ENCODE assay signal across 39 cellular contexts in the genomic region with DNA sequence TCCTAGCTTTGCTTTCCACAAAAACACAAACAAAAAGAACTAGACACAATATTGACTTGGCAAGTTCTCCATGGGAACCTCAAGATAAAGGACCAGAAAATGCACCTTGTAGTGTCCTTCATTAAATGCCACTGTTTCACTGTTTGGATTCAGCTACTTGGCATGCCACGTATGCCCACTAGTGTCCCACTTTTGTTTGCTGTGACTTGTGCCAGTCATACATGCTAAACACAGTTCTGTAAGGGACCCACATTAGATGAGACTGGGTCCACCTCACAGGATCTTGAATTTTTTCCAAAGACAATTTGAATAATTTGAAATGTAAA.
"Had no signal": no experiment of that assay in that cellular context is flagged by ENCODE, and none has a peak within 500 bp of the region (broad histone marks: within the 10 kb centered on the region; RNA-seq: fewer than 3 reads in every experiment).

No MANE protein-coding gene starts in this region.

- H3K27me3 ChIP-seq: MG63, Peyer's patch, SJSA1 had no signal

- H3K27ac Mint-ChIP-seq: activated B cell treated with CpG ODN at 0.5 μM for 24 hours; activated CD4-positive, alpha-beta memory T cell treated with anti-CD3 and anti-CD28 coated beads for 36 hours; activated naive CD4-positive, alpha-beta T cell treated with anti-CD3 and anti-CD28 coated beads for 36 hours; activated naive CD8-positive, alpha-beta T cell; activated naive CD8-positive, alpha-beta T cell treated with anti-CD3 and anti-CD28 coated beads, Interleukin-2, amount 50 U/mL, for 24 hours; activated T-helper 1 cell treated with anti-CD3 and anti-CD28 coated beads, Interleukin-12 subunit alpha, Interleukin-12 subunit beta, Interleukin-2, Interleukin-4 antibody, amounts not matched to agents 30 ng/mL and 10 ng/mL and 1 ng/mL, durations not matched to agents 14 hours and 24 hours and 36 hours; T-helper 1 cell treated with Interleukin-12 subunit alpha and Interleukin-12 subunit beta and Interleukin-4 antibody, amounts not matched to agents 30 μg/mL and 1 μg/mL, for 36 hours; T-helper 2 cell treated with Interferon-gamma antibody and Interleukin-4, amounts not matched to agents 5 μg/mL and 100 μg/mL, for 36 hours had no signal

- DNase-seq: activated B cell treated with CpG ODN at 0.5 μM for 24 hours; activated CD4-positive, alpha-beta memory T cell treated with anti-CD3 and anti-CD28 coated beads for 36 hours; activated CD4-positive, alpha-beta T cell treated with anti-CD3 and anti-CD28 coated beads for 4 hours; activated CD4-positive, alpha-beta T cell treated with anti-CD3 and anti-CD28 coated beads, Interleukin-2, amount 50 U/mL, for 1 hour; activated CD4-positive, CD25-positive, alpha-beta regulatory T cell treated with anti-CD3 and anti-CD28 coated beads, Interleukin-2, amount 50 U/mL, for 72 hours; activated CD8-positive, alpha-beta memory T cell treated with anti-CD3 and anti-CD28 coated beads, Interleukin-2, amount 50 U/mL, for 4 hours; activated gamma-delta T cell treated with Interleukin-2 at 50 U/mL for 16 hours; activated naive CD4-positive, alpha-beta T cell treated with anti-CD3 and anti-CD28 coated beads for 36 hours; activated naive CD8-positive, alpha-beta T cell treated with anti-CD3 and anti-CD28 coated beads, Interleukin-2, amount 50 U/mL, for 24 hours; activated T-cell treated with anti-CD3 and anti-CD28 coated beads for 4 hours; activated T-cell treated with anti-CD3 and anti-CD28 coated beads, Interleukin-2, amount 50 U/mL, for 4 hours; anterior cingulate cortex; caudate nucleus; cerebellar nuclear complex; Kasumi-1; KG1; MG63; NCI-H1092; NCI-H146; NCI-H187; NCI-H2029 treated with DMSO at 0.1 percent for 48 hours; NCI-H2171 treated with DMSO at 0.1 percent for 48 hours; NCI-H2227 treated with DMSO at 0.1 percent for 48 hours; NCI-H446; NCI-H510A treated with DMSO at 0.1 percent for 48 hours; NCI-H526 treated with DMSO at 0.1 percent for 48 hours; NCI-H774; NK-92 treated with Interleukin-12 subunit alpha and Interleukin-12 subunit beta, amount 100 ng/mL, for 24 hours; PC-3; Peyer's patch; RPMI8226; SHP77 treated with DMSO at 0.1 percent for 48 hours; SK-N-SH had no signal

- H3K36me3 ChIP-seq: MG63, Peyer's patch, SJSA1 had no signal

- ATAC-seq: activated naive CD8-positive, alpha-beta T cell treated with anti-CD3 and anti-CD28 coated beads, Interleukin-2, amount 50 U/mL, for 24 hours; activated T-cell treated with anti-CD3 and anti-CD28 coated beads, Interleukin-2, amount 50 U/mL, for 4 hours; PC-3 had no signal

- H3K27me3 Mint-ChIP-seq: activated B cell treated with CpG ODN at 0.5 μM for 24 hours; activated naive CD8-positive, alpha-beta T cell; brain had no signal

- H3K4me3 Mint-ChIP-seq: activated B cell treated with CpG ODN at 0.5 μM for 24 hours; activated CD4-positive, alpha-beta memory T cell treated with anti-CD3 and anti-CD28 coated beads for 36 hours; activated naive CD4-positive, alpha-beta T cell treated with anti-CD3 and anti-CD28 coated beads for 36 hours; activated naive CD8-positive, alpha-beta T cell; activated naive CD8-positive, alpha-beta T cell treated with anti-CD3 and anti-CD28 coated beads, Interleukin-2, amount 50 U/mL, for 24 hours; activated T-cell treated with anti-CD3 and anti-CD28 coated beads, Interleukin-2, amount 50 U/mL, for 4 hours; activated T-helper 1 cell treated with anti-CD3 and anti-CD28 coated beads, Interleukin-12 subunit alpha, Interleukin-12 subunit beta, Interleukin-2, Interleukin-4 antibody, amounts not matched to agents 30 ng/mL and 10 ng/mL and 1 ng/mL, durations not matched to agents 14 hours and 24 hours and 36 hours; brain; T-helper 1 cell treated with Interleukin-12 subunit alpha and Interleukin-12 subunit beta and Interleukin-4 antibody, amounts not matched to agents 30 μg/mL and 1 μg/mL, for 36 hours; T-helper 2 cell treated with Interferon-gamma antibody and Interleukin-4, amounts not matched to agents 5 μg/mL and 100 μg/mL, for 36 hours had no signal

- H3K4me1 ChIP-seq: Peyer's patch, SJSA1 had no signal

- H3K4me1 Mint-ChIP-seq: activated B cell treated with CpG ODN at 0.5 μM for 24 hours; activated naive CD8-positive, alpha-beta T cell treated with anti-CD3 and anti-CD28 coated beads, Interleukin-2, amount 50 U/mL, for 24 hours had no signal

- H3K4me3 ChIP-seq: MG63, Peyer's patch, SJSA1 had no signal

- H3K27ac ChIP-seq: Peyer's patch, SJSA1 had no signal

- H3K9me3 ChIP-seq: MG63, Peyer's patch, SJSA1, SK-N-SH had no signal

- H3K9me3 Mint-ChIP-seq: activated B cell treated with CpG ODN at 0.5 μM for 24 hours; activated naive CD4-positive, alpha-beta T cell treated with anti-CD3 and anti-CD28 coated beads for 36 hours; activated naive CD8-positive, alpha-beta T cell treated with anti-CD3 and anti-CD28 coated beads, Interleukin-2, amount 50 U/mL, for 24 hours; activated T-helper 1 cell treated with anti-CD3 and anti-CD28 coated beads, Interleukin-12 subunit alpha, Interleukin-12 subunit beta, Interleukin-2, Interleukin-4 antibody, amounts not matched to agents 30 ng/mL and 10 ng/mL and 1 ng/mL, durations not matched to agents 14 hours and 24 hours and 36 hours; brain; T-helper 1 cell treated with Interleukin-12 subunit alpha and Interleukin-12 subunit beta and Interleukin-4 antibody, amounts not matched to agents 30 μg/mL and 1 μg/mL, for 36 hours; T-helper 2 cell treated with Interferon-gamma antibody and Interleukin-4, amounts not matched to agents 5 μg/mL and 100 μg/mL, for 36 hours had no signal

- H3K36me3 Mint-ChIP-seq: activated CD4-positive, alpha-beta memory T cell treated with anti-CD3 and anti-CD28 coated beads for 36 hours; activated naive CD8-positive, alpha-beta T cell; brain had no signal
